17 cellular contexts compared by ENCODE assay signal in genomic region chr17:70054961-70055360, GRCh38. TPM values are rescaled to one million over a fixed set of nuclear protein-coding genes. Genes with fewer than 3 reads are reported as not detected.
DNase-seq lines count a peak whose midpoint lies in the region; ATAC-seq, FAIRE-seq and TF ChIP-seq lines count a peak whose summit lies in the region.
"Had no signal": no experiment of that assay in that cellular context is flagged by ENCODE, and none has a peak within 500 bp of the region (broad histone marks: within the 10 kb centered on the region; RNA-seq: fewer than 3 reads in every experiment).

No MANE protein-coding gene starts in this region.

- 12 to 24% methylated on average over 4 of the region's 4 CpGs for WGBS in body of pancreas, 2 donors
- 16 to 19% methylated on average over 4 of the region's 4 CpGs for WGBS in pancreas, 2 donors

- H3K4me1 ChIP-seq in body of pancreas (peaks cover 41% of the 10 kb centered on the region), left lung (no peaks in the 10 kb centered on the region), pancreas (peaks cover 22 to 33% (median 30%) of the 10 kb centered on the region in 3 donors)
- H3K4me1 ChIP-seq: BLaER1 treated with 17β-estradiol and CSF1 and Interleukin-3, amounts not matched to agents 10 nM and 100 nM had no signal

- TF ChIP-seq POLR2A in body of pancreas (IDR thresholded peaks at IDR 0.05): no peak

- H3K9me3 ChIP-seq in body of pancreas: no peaks in the 10 kb centered on the region
- no peaks in the 10 kb centered on the region for H3K9me3 ChIP-seq in left lung
- no peaks in the 10 kb centered on the region for H3K9me3 ChIP-seq in pancreas

- H3K27ac ChIP-seq in body of pancreas (peak overlapping the region in 3 of 4 donors; percentile 54 to 84 (median 59)), left lung (no peak overlapping the region), pancreas (peak overlapping the region in 2 of 4 donors; percentile 53 to 70)
- H3K27ac ChIP-seq: BLaER1 treated with 17β-estradiol and CSF1 and Interleukin-3, amounts not matched to agents 10 nM and 100 nM had no signal

- TF ChIP-seq CTCF in body of pancreas (IDR thresholded peaks at IDR 0.05) (no peak), left lung (IDR thresholded peaks at IDR 0.05) (no peak), pancreas (IDR thresholded peaks at IDR 0.05) (no peak)

- H3K27me3 ChIP-seq in body of pancreas (no peaks in the 10 kb centered on the region), left lung (no peaks in the 10 kb centered on the region), pancreas (no peaks in the 10 kb centered on the region)
- H3K27me3 ChIP-seq: BLaER1 treated with 17β-estradiol and CSF1 and Interleukin-3, amounts not matched to agents 10 nM and 100 nM had no signal

- intact Hi-C loops in body of pancreas (cut with DNase I): no loop called here
- intact Hi-C loops in left lung (cut with DNase I): no loop called here
- intact Hi-C loops in pancreas (cut with DNase I): no loop called here

- H3K36me3 ChIP-seq in body of pancreas (replicated peaks in 1 of 2; ENCODE audit: insufficient read depth in 1 of 2, low read depth in 2 of 2) (no peaks in the 10 kb centered on the region), left lung (no peaks in the 10 kb centered on the region), pancreas (no peaks in the 10 kb centered on the region)
- H3K36me3 ChIP-seq: BLaER1 treated with 17β-estradiol and CSF1 and Interleukin-3, amounts not matched to agents 10 nM and 100 nM had no signal

- H3K4me3 ChIP-seq in body of pancreas: no peak overlapping the region
- H3K4me3 ChIP-seq in left lung: no peak overlapping the region
- H3K4me3 ChIP-seq in pancreas: no peak overlapping the region
- H3K4me3 ChIP-seq: BLaER1 treated with 17β-estradiol and CSF1 and Interleukin-3, amounts not matched to agents 10 nM and 100 nM had no signal

- DNase-seq in body of pancreas (no peak), left lung (no peak), pancreas (no peak), glomerular visceral epithelial cell (ENCODE audit: extremely low spot score) (no peak)
- DNase-seq: CD8-positive, alpha-beta T cell; H7; Kasumi-1; NCI-H1694; NCI-H2081; NCI-H446; NCI-H526; Right ventricle myocardium superior had no signal

- peak; percentile 34 for ATAC-seq in body of pancreas
- peak; percentile 59 for ATAC-seq in left lung
- peak; percentile 36 to 75 (median 68) for ATAC-seq in pancreas
- ATAC-seq in HG03159 (IDR thresholded peaks at IDR 0.05; ENCODE audit: unreplicated experiment): no peak
- ATAC-seq in HG03175 (IDR thresholded peaks at IDR 0.05; ENCODE audit: unreplicated experiment): no peak
- ATAC-seq in HG02970 (IDR thresholded peaks at IDR 0.05; ENCODE audit: low FRiP score, unreplicated experiment): no peak
- ATAC-seq: CD8-positive, alpha-beta T cell had no signal

- FAIRE-seq in pancreas (lab: Jason Lieb, UNC): no peak

RNA-seq across cellular contexts. Expression of gene KCNJ16, which starts 20.1 kb away (rescaled TPM):
- total RNA-seq in body of pancreas: 10 to 100 TPM; 53.4 to 58.6 TPM
- total RNA-seq in left lung: under 1 TPM; 0.31 to 0.38 TPM
- total RNA-seq in pancreas: 10 to 100 TPM; 22.9 to 47.6 (median 28.4) TPM
- 10 to 100 TPM; 20.5 to 65.2 TPM for polyA plus RNA-seq in pancreas
- total RNA-seq: CD8-positive, alpha-beta T cell; Right ventricle myocardium superior; RPMI7951 had no signal

Comparison
In these comparisons a context has a peak if more than half of its experiments do, and no peak if none do; other contexts are left out.
1. ATAC-seq: peak in body of pancreas (single experiment), left lung (single experiment) and pancreas (4 of 4); none in HG03159 (single experiment), HG03175 (single experiment) and HG02970 (single experiment).
2. H3K27ac ChIP-seq: peak in body of pancreas (3 of 4); none in left lung (0 of 2).
3. RNA of gene KCNJ16, which starts 20.1 kb away (total RNA-seq): 53.4 to 58.6 TPM in body of pancreas and 22.9 to 47.6 TPM in pancreas; 0.31 to 0.38 TPM in left lung; every median in the first group is over 10 times any median in the second.